Comparison of ENCODE assay signal across 8 cellular contexts in the genomic region with DNA sequence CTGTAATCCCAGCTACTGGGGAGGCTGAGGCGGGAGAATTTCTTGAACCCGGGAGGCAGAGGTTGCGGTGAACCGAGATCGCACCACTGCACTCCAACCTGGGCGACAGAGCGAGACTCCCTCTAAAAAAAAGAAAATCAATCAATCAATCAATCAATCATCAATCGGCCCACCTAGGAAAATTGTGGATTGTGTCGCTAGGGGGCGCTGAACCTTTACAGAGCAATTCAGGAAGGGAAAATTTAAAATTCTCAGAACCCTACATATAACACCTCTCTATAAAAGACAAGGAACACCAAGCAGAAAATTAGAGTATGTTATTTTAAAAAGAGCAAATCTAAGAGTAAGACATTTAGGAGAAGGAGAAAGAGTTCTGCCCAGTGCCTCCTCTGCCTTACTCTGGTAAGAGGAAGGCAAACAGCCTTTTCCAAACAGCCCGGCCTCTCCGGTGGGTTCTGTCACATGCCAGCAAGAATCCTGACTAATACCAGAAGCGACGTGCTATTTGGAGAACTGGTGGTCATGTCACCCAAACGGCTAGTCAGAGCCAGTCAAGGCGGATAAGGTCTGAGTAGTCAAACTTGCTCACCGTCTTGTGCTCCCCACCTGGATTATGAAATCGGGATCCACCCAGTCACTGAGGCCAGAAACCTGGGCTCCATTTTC. TPM values are rescaled to one million over a fixed set of nuclear protein-coding genes. Genes with fewer than 3 reads are reported as not detected.
DNase-seq lines count a peak whose midpoint lies in the region; ATAC-seq, FAIRE-seq and TF ChIP-seq lines count a peak whose summit lies in the region.

No MANE protein-coding gene starts in this region.

- no peaks in the 10 kb centered on the region for H3K9me3 Mint-ChIP-seq in naive thymus-derived CD8-positive, alpha-beta T cell

- peak; percentile 14 for DNase-seq in HTR-8/SVneo (ENCODE audit: insufficient read length, low spot score)
- peak; percentile 60 to 61 for DNase-seq in activated CD4-positive, alpha-beta T cell treated with anti-CD3 and anti-CD28 coated beads for 24 hours (ENCODE audit: low read depth in 2 of 2)
- DNase-seq in choroid plexus epithelial cell (ENCODE audit: low read depth): peak; percentile 23
- peak; percentile 17 to 74 (median 46) for DNase-seq in naive thymus-derived CD8-positive, alpha-beta T cell
- DNase-seq in testis: peak; percentile 37
- no peak for DNase-seq in kidney glomerular epithelial cell (lab: John Stamatoyannopoulos, UW)

- peaks cover 0 to 6% (median 3%) of the 10 kb centered on the region in 5 donors for H3K27me3 Mint-ChIP-seq in naive thymus-derived CD8-positive, alpha-beta T cell

- H3K27ac ChIP-seq in C4-2B: no peak overlapping the region
- H3K27ac ChIP-seq in testis: no peak overlapping the region

- no peak for ATAC-seq in naive thymus-derived CD8-positive, alpha-beta T cell
- no peak for ATAC-seq in HG02885 (IDR thresholded peaks at IDR 0.05; ENCODE audit: poor library complexity, unreplicated experiment)

- no peaks in the 10 kb centered on the region for H3K36me3 Mint-ChIP-seq in naive thymus-derived CD8-positive, alpha-beta T cell

- no peaks in the 10 kb centered on the region for H3K27me3 ChIP-seq in testis

- intact Hi-C loops in testis (cut with DNase I; ENCODE audit: low total_unique reads): no loop called here

- H3K4me1 ChIP-seq in testis: no peaks in the 10 kb centered on the region

- no peak for FAIRE-seq in HTR-8/SVneo (lab: Jason Lieb, UNC)

- H3K9me3 ChIP-seq in testis: no peaks in the 10 kb centered on the region

- TF ChIP-seq CTCF in C4-2B (conservative IDR thresholded peaks at IDR 0.05): peak; percentile 96
- peak; percentile 69 for TF ChIP-seq CTCF in choroid plexus epithelial cell (conservative IDR thresholded peaks at IDR 0.05; ENCODE audit: low read depth, low read length)
- TF ChIP-seq CTCF in testis (IDR thresholded peaks at IDR 0.05): peak in 2 of 3 experiments; percentile 48 to 73

- no peaks in the 10 kb centered on the region for H3K4me1 Mint-ChIP-seq in naive thymus-derived CD8-positive, alpha-beta T cell

- no peaks in the 10 kb centered on the region for H3K36me3 ChIP-seq in testis (ENCODE audit: low read depth, missing control alignments)

- POLR2A ChIA-PET in naive thymus-derived CD8-positive, alpha-beta T cell (lab: Charles Lee): no interaction called here

- H3K27ac Mint-ChIP-seq in naive thymus-derived CD8-positive, alpha-beta T cell: no peak overlapping the region

- H3K4me3 ChIP-seq in choroid plexus epithelial cell (ENCODE audit: low read depth, low read length): no peak overlapping the region
- no peak overlapping the region for H3K4me3 ChIP-seq in testis

- WGBS in testis, 2 donors: 58 to 61% methylated on average over 18 of the region's 18 CpGs

- no peak overlapping the region for H3K4me3 Mint-ChIP-seq in naive thymus-derived CD8-positive, alpha-beta T cell

- TF ChIP-seq POLR2A in testis (IDR thresholded peaks at IDR 0.05): no peak

RNA-seq across cellular contexts. Expression of a gene that starts 22.3 kb away (rescaled TPM):
- total RNA-seq in naive thymus-derived CD8-positive, alpha-beta T cell: not detected
- not detected for polyA plus RNA-seq in naive thymus-derived CD8-positive, alpha-beta T cell
- total RNA-seq in testis: under 1 TPM; 0.24 to 0.25 TPM
- 0.91 TPM for polyA plus RNA-seq in testis (ENCODE audit: insufficient read depth, low read depth, low replicate concordance)

RNA-seq across cellular contexts. Expression of a gene that starts 30.9 kb away (rescaled TPM):
- 10 to 100 TPM; 19.4 to 23.0 TPM for total RNA-seq in naive thymus-derived CD8-positive, alpha-beta T cell
- polyA plus RNA-seq in naive thymus-derived CD8-positive, alpha-beta T cell: 10 to 100 TPM; 11.8 to 17.4 (median 12.6) TPM
- 10 to 100 TPM; 25.8 to 38.6 TPM for total RNA-seq in testis
- polyA plus RNA-seq in testis (ENCODE audit: insufficient read depth, low read depth, low replicate concordance): 140 TPM

RNA-seq across cellular contexts. Expression of a gene that starts 31.0 kb away (rescaled TPM):
- total RNA-seq in naive thymus-derived CD8-positive, alpha-beta T cell: 1 to 10 TPM; 4.3 to 4.7 TPM
- 1 to 10 TPM; 1.7 to 2.9 (median 2.8) TPM for polyA plus RNA-seq in naive thymus-derived CD8-positive, alpha-beta T cell
- total RNA-seq in testis: 10 to 100 TPM; 11.0 to 16.4 TPM
- polyA plus RNA-seq in testis (ENCODE audit: insufficient read depth, low read depth, low replicate concordance): 20.4 TPM

RNA-seq across cellular contexts. Expression of a gene that starts 33.9 kb away (rescaled TPM):
- 10 to 100 TPM; 56.0 to 56.5 TPM for total RNA-seq in naive thymus-derived CD8-positive, alpha-beta T cell
- 1 to 10 TPM; 7.7 to 9.2 (median 8.4) TPM for polyA plus RNA-seq in naive thymus-derived CD8-positive, alpha-beta T cell
- total RNA-seq in testis: 10 to 100 TPM; 37.7 to 52.8 TPM
- 45.4 TPM for polyA plus RNA-seq in testis (ENCODE audit: insufficient read depth, low read depth, low replicate concordance)
